20 cellular contexts compared by ENCODE assay signal in the genomic region with DNA sequence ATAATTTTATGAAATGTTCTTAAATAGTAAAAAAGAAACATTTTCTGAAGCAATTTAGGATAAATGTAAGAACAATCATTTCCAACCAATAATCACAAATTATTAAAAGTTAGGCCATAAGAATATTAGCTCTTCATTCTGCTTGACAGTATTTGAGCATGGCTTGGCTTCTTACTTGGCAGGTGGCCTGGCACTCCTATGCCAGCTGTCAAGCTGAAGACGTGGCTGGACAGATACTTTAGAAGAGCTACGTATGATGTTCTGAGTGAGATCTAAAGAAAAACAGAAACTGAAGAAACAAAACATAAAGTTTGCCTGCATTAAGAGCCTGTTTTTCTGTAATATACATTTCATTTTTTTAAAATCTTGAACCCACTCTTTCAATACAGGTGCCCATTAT.
"Had no signal": no experiment of that assay in that cellular context is flagged by ENCODE, and none has a peak within 500 bp of the region (broad histone marks: within the 10 kb centered on the region; RNA-seq: fewer than 3 reads in every experiment).

No MANE protein-coding gene starts in this region.

- ATAC-seq: activated naive CD8-positive, alpha-beta T cell treated with anti-CD3 and anti-CD28 coated beads, Interleukin-2, amount 50 U/mL, for 24 hours; activated T-helper 17 cell treated with anti-CD3 and anti-CD28 coated beads, Interleukin-2, amount 50 U/mL, for 72 hours; gastroesophageal sphincter; left lung; mucosa of descending colon; natural killer cell; T-helper 17 cell had no signal

- H3K27me3 ChIP-seq: dorsolateral prefrontal cortex, gastroesophageal sphincter, hepatocyte, left lung, transverse colon had no signal

- H3K4me3 ChIP-seq: dorsolateral prefrontal cortex, gastroesophageal sphincter, hepatocyte, left lung, mucosa of descending colon, smooth muscle cell, transverse colon had no signal

- H3K36me3 ChIP-seq: gastroesophageal sphincter, left lung, transverse colon, WERI-Rb-1 had no signal

- H3K9me3 ChIP-seq: transverse colon had no signal

- DNase-seq: activated CD4-positive, alpha-beta T cell treated with anti-CD3 and anti-CD28 coated beads, Interleukin-2, amount 50 U/mL, for 48 hours; activated naive CD4-positive, alpha-beta T cell treated with anti-CD3 and anti-CD28 coated beads for 36 hours; activated naive CD8-positive, alpha-beta T cell treated with anti-CD3 and anti-CD28 coated beads, Interleukin-2, amount 50 U/mL, for 24 hours; aorta; endodermal cell; left lung; mucosa of descending colon; natural killer cell; stimulated activated CD4-positive, alpha-beta T cell treated with anti-CD3 and anti-CD28 coated beads, Interleukin-4, amount 100 ng/mL, for 4 hours; stimulated activated CD8-positive, alpha-beta memory T cell treated with anti-CD3 and anti-CD28 coated beads, Interleukin-4, amount 100 ng/mL, for 48 hours; stimulated activated naive CD4-positive, alpha-beta T cell treated with Interleukin-2 at 50 U/mL for 16 hours; T-helper 17 cell; transverse colon; WERI-Rb-1 had no signal

- H3K27ac ChIP-seq: dorsolateral prefrontal cortex, gastroesophageal sphincter, hepatocyte, left lung, transverse colon, WERI-Rb-1 had no signal

- H3K4me1 ChIP-seq: gastroesophageal sphincter, left lung, transverse colon had no signal

- FAIRE-seq: keratinocyte had no signal
